ENCODE assay signal across 14 cellular contexts in the genomic region with DNA sequence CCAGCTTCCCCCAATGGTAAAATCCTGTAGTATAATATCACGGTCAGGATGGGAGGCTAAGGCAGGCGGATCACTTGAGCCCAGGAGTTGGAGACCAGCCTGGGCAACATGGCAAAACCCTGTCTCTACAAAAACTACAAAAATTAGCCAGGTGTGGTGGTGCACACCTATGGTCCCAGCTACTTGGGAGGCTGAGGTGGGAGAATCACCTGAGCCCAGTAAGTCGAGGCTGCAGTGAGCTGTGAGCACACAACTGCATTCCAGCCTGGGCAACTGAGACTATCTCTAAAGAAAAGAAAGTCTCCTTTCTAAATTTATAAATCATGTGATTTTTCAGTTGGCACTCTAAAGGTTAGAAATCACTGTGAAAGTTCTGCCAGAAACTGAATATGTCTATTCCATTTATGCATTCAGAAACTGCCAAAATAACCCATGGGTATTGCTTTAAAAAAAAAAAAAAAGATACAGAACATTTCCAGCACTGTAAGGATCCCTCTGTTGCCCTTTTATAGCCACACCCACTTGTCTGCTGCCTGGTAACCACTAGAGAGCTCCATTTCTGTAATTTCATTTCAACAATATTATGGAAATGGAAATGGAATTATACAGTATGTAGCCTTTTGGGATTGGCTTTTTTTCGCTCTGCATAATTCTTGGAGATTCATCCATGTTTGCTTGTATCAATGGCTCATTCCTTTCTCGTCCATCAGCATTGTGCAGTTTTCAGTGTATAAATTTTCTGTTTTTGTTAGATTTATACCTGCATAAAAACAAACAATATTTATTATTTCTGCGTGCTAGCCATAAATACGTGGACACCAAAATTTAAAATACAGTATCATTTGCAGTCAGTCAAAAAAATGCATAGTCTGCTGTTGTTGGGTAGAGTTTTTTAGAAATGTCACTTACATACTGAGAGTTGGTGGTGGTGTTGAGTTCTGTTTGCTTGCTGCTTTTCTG. TPM values are rescaled to one million over a fixed set of nuclear protein-coding genes. Genes with fewer than 3 reads are reported as not detected.
DNase-seq lines count a peak whose midpoint lies in the region; ATAC-seq, FAIRE-seq and TF ChIP-seq lines count a peak whose summit lies in the region.
"Had no signal": no experiment of that assay in that cellular context is flagged by ENCODE, and none has a peak within 500 bp of the region (broad histone marks: within the 10 kb centered on the region; RNA-seq: fewer than 3 reads in every experiment).

No MANE protein-coding gene starts in this region.

- no peak for FAIRE-seq in small intestine (lab: Jason Lieb, UNC)

- H3K27ac ChIP-seq in SK-N-SH (ENCODE audit: low read depth in 2 of 2, low read length in 1 of 2): no peak overlapping the region
- H3K27ac ChIP-seq in small intestine (ENCODE audit: low read depth in 1 of 2, low read length in 1 of 2): no peak overlapping the region
- H3K27ac ChIP-seq: parathyroid adenoma had no signal

- peak; percentile 45; the same call in 1 of the 2 replicates for TF ChIP-seq RAD21 in SK-N-SH (IDR thresholded peaks at IDR 0.05; ENCODE audit: low read length)

- peaks cover 3% of the 10 kb centered on the region for H3F3A ChIP-seq in SK-N-SH (replicated peaks; ENCODE audit: insufficient read depth)

- peaks cover 3% of the 10 kb centered on the region; the same call in 1 of the 2 replicates for H4K20me1 ChIP-seq in SK-N-SH (ENCODE audit: insufficient read depth)

- H3K36me3 ChIP-seq in SK-N-SH (replicated peaks in 1 of 2; ENCODE audit: control insufficient read depth in 1 of 2, insufficient read depth in 2 of 2, low read length in 1 of 2): peaks cover 10 to 14% of the 10 kb centered on the region in 2 experiments
- H3K36me3 ChIP-seq in small intestine (ENCODE audit: control insufficient read depth in 2 of 2, insufficient read depth in 2 of 2, low read length in 2 of 2): peaks cover 0 to 2% of the 10 kb centered on the region in 2 donors

- no peak overlapping the region for H3K9ac ChIP-seq in SK-N-SH
- H3K9ac ChIP-seq: parathyroid adenoma had no signal

- CTCF ChIA-PET in SK-N-SH (lab: Yijun Ruan, JAX): interaction anchor here (0.6 to 3.9 kb wide), 7 partner anchors 10 to 478 kb away, joined by 3 to 43 read pairs (median 3); a partner anchor contains a TSS

- H3K9me2 ChIP-seq in SK-N-SH: no peaks in the 10 kb centered on the region

- POLR2A ChIA-PET in SK-N-SH (lab: Yijun Ruan, JAX): interaction anchor here (0.6 to 0.9 kb wide), 2 partner anchors 10 to 42 kb away, joined by 4 to 11 read pairs; a partner anchor contains a TSS

- H3K4me1 ChIP-seq in SK-N-SH (ENCODE audit: control insufficient read depth in 1 of 2, insufficient read depth in 2 of 2, low read depth in 1 of 2, low read length in 1 of 2) (no peaks in the 10 kb centered on the region), small intestine (ENCODE audit: control insufficient read depth in 2 of 2, insufficient read depth in 1 of 2, low read depth in 1 of 2, low read length in 1 of 2) (no peaks in the 10 kb centered on the region)
- H3K4me1 ChIP-seq: parathyroid adenoma had no signal

- WGBS in SK-N-SH (ENCODE audit: low lambda C conversion rate): 95% methylated on average over 7 of the region's 7 CpGs
- 91 to 93% (median 91%) methylated on average over 7 of the region's 7 CpGs for WGBS in small intestine, 3 donors

- DNase-seq in Right ventricle myocardium superior: no peak
- DNase-seq in cardiac septum (ENCODE audit: low spot score): no peak
- peak; percentile 57 for DNase-seq in SK-N-SH
- peak; percentile 47 for DNase-seq in fibroblast of pulmonary artery (ENCODE audit: low read depth)
- DNase-seq in small intestine: peak; percentile 26
- no peak for DNase-seq in activated naive CD4-positive, alpha-beta T cell (lab: John Stamatoyannopoulos, UW)
- no peak for DNase-seq in NCI-H345 treated with DMSO at 0.1 percent for 48 hours (lab: John Stamatoyannopoulos, UW; ENCODE audit: unreplicated experiment)
- no peak for DNase-seq in DMS79 (lab: John Stamatoyannopoulos, UW)
- DNase-seq: activated CD4-positive, alpha-beta T cell treated with anti-CD3 and anti-CD28 coated beads for 48 hours; C1 segment of cervical spinal cord; effector memory CD8-positive, alpha-beta T cell; SIG-M5 had no signal

- no peaks in the 10 kb centered on the region for H3K79me2 ChIP-seq in SK-N-SH (ENCODE audit: insufficient read depth)
- H3K79me2 ChIP-seq: parathyroid adenoma had no signal

- intact Hi-C loops in Right ventricle myocardium superior (cut with DNase I) (no loop called here), cardiac septum (cut with DNase I) (no loop called here)

- 0 out of 2 replicates have a peak overlapping the region, but pooled peaks have one; percentile 48 for H2AFZ ChIP-seq in SK-N-SH (ENCODE audit: low read depth)
- H2AFZ ChIP-seq: parathyroid adenoma had no signal

- no peak overlapping the region for H3K4me3 ChIP-seq in SK-N-SH (ENCODE audit: low read depth in 2 of 2, low read length in 1 of 2)
- H3K4me3 ChIP-seq in fibroblast of pulmonary artery (replicated peaks; ENCODE audit: low read depth, low read length): no peak overlapping the region
- no peak overlapping the region for H3K4me3 ChIP-seq in small intestine (ENCODE audit: low read depth in 1 of 2, low read length in 2 of 2)

- H3K9me3 ChIP-seq in SK-N-SH: no peaks in the 10 kb centered on the region
- H3K9me3 ChIP-seq in small intestine (ENCODE audit: control insufficient read depth, low read depth): no peaks in the 10 kb centered on the region

- TF ChIP-seq CTCF in SK-N-SH (IDR thresholded peaks at IDR 0.05) (peak; percentile 35), fibroblast of pulmonary artery (IDR thresholded peaks at IDR 0.05; ENCODE audit: low read length, missing control alignments) (peak; percentile 29)

- H3K27me3 ChIP-seq in SK-N-SH (ENCODE audit: insufficient read depth) (no peaks in the 10 kb centered on the region), small intestine (ENCODE audit: control insufficient read depth in 2 of 2, insufficient read depth in 2 of 2, low read length in 2 of 2) (no peaks in the 10 kb centered on the region)

- H3K4me2 ChIP-seq in SK-N-SH: no peak overlapping the region

- TF ChIP-seq EP300 in SK-N-SH (IDR thresholded peaks at IDR 0.05; ENCODE audit: borderline replicate concordance in 1 of 2, low read depth in 1 of 2, low read length in 1 of 2): no peak

- ATAC-seq in Right ventricle myocardium superior (ENCODE audit: poor library complexity): peak; percentile 60
- ATAC-seq: effector memory CD8-positive, alpha-beta T cell had no signal

TF ChIP-seq in SK-N-SH, 30 proteins besides CTCF, POLR2A, EP300 and RAD21 (continues in another document):
- TF ChIP-seq FOXM1 (IDR thresholded peaks at IDR 0.05; ENCODE audit: low read depth): no peak
- TF ChIP-seq POLR2AphosphoS5 (IDR thresholded peaks at IDR 0.05; ENCODE audit: low read depth, low read length): no peak
- no peak for TF ChIP-seq NFIC (IDR thresholded peaks at IDR 0.05; ENCODE audit: borderline replicate concordance)
- TF ChIP-seq GATA2 (CRISPR knock-in tag; IDR thresholded peaks at IDR 0.05): no peak
- no peak for TF ChIP-seq RFX5 (IDR thresholded peaks at IDR 0.05; ENCODE audit: low read length)
- no peak for TF ChIP-seq TCF12 (IDR thresholded peaks at IDR 0.05)
- TF ChIP-seq, protein P1, sequence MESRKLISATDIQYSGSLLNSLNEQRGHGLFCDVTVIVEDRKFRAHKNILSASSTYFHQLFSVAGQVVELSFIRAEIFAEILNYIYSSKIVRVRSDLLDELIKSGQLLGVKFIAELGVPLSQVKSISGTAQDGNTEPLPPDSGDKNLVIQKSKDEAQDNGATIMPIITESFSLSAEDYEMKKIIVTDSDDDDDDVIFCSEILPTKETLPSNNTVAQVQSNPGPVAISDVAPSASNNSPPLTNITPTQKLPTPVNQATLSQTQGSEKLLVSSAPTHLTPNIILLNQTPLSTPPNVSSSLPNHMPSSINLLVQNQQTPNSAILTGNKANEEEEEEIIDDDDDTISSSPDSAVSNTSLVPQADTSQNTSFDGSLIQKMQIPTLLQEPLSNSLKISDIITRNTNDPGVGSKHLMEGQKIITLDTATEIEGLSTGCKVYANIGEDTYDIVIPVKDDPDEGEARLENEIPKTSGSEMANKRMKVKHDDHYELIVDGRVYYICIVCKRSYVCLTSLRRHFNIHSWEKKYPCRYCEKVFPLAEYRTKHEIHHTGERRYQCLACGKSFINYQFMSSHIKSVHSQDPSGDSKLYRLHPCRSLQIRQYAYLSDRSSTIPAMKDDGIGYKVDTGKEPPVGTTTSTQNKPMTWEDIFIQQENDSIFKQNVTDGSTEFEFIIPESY (IDR thresholded peaks at IDR 0.05; ENCODE audit: borderline replicate concordance, low read depth): no peak

RNA-seq across cellular contexts. Expression of a gene that starts 9.4 kb away (rescaled TPM):
- total RNA-seq in Right ventricle myocardium superior (0.62 TPM), cardiac septum (not detected)
- polyA plus RNA-seq in SK-N-SH (2012; rRNA removed) (23.6 and 26.4 TPM in 2 replicates), small intestine (10 to 100 TPM in 1 of 3 donors, 1 to 10 TPM in 2; 2.2 to 13.8 (median 2.2) TPM)
- 21.2 and 22.9 TPM in 2 replicates for polyA plus RNA-seq in SK-N-SH (2012; cell fraction: cytosol; rRNA removed)
- polyA plus RNA-seq in SK-N-SH (2012; cell fraction: nucleus; rRNA removed): 37.9 and 38.2 TPM in 2 replicates

RNA-seq across cellular contexts. Expression of a gene that starts 10.2 kb away (rescaled TPM):
- 43.5 TPM for total RNA-seq in Right ventricle myocardium superior
- 36.2 TPM for total RNA-seq in cardiac septum
- polyA plus RNA-seq in SK-N-SH (2012; rRNA removed): 111 and 122 TPM in 2 replicates
- polyA plus RNA-seq in SK-N-SH (2012; cell fraction: cytosol; rRNA removed): 91.4 and 107 TPM in 2 replicates
- 84.4 and 109 TPM in 2 replicates for polyA plus RNA-seq in SK-N-SH (2012; cell fraction: nucleus; rRNA removed)
- 100 to 1,000 TPM in 1 of 3 donors, 10 to 100 TPM in 2; 79.6 to 112 (median 83.2) TPM for polyA plus RNA-seq in small intestine

RNA-seq across cellular contexts. Expression of a gene that starts 35.0 kb away (rescaled TPM):
- total RNA-seq in Right ventricle myocardium superior (23.9 TPM), cardiac septum (9.3 TPM)
- polyA plus RNA-seq in SK-N-SH (2012; rRNA removed) (not detected in 2 replicates), small intestine (100 to 1,000 TPM in 1 of 3 donors, 10 to 100 TPM in 1, 1 to 10 TPM in 1; 3.1 to 184 (median 12.2) TPM)
- polyA plus RNA-seq in SK-N-SH (2012; cell fraction: cytosol; rRNA removed): not detected in 2 replicates
- not detected in 2 replicates for polyA plus RNA-seq in SK-N-SH (2012; cell fraction: nucleus; rRNA removed)
- total RNA-seq: HT1080 had no signal

RNA-seq across cellular contexts. Expression of a gene that starts 41.7 kb away (rescaled TPM):
- total RNA-seq in Right ventricle myocardium superior: 65.7 TPM
- total RNA-seq in cardiac septum: 48.7 TPM
- 17.7 and 22.2 TPM in 2 replicates for polyA plus RNA-seq in SK-N-SH (2012; rRNA removed)
- 21.1 and 21.7 TPM in 2 replicates for polyA plus RNA-seq in SK-N-SH (2012; cell fraction: cytosol; rRNA removed)
- 11.1 and 14.0 TPM in 2 replicates for polyA plus RNA-seq in SK-N-SH (2012; cell fraction: nucleus; rRNA removed)
- polyA plus RNA-seq in small intestine: 10 to 100 TPM; 28.6 to 32.2 (median 29.5) TPM

RNA-seq across cellular contexts. Expression of a gene that starts 56.8 kb away (rescaled TPM):
- total RNA-seq in Right ventricle myocardium superior: 56.1 TPM
- 44.1 TPM for total RNA-seq in cardiac septum
- 34.9 and 35.7 TPM in 2 replicates for polyA plus RNA-seq in SK-N-SH (2012; rRNA removed)
- 40.6 and 43.4 TPM in 2 replicates for polyA plus RNA-seq in SK-N-SH (2012; cell fraction: cytosol; rRNA removed)
- 12.7 and 17.4 TPM in 2 replicates for polyA plus RNA-seq in SK-N-SH (2012; cell fraction: nucleus; rRNA removed)
- polyA plus RNA-seq in small intestine: 10 to 100 TPM; 25.2 to 33.5 (median 27.3) TPM

Comparison
In these comparisons a context has a peak if more than half of its experiments do, and no peak if none do; other contexts are left out.
1. DNase-seq: peak in SK-N-SH (single experiment), fibroblast of pulmonary artery (single experiment) and small intestine (single experiment); none in Right ventricle myocardium superior (single experiment), cardiac septum (single experiment), activated naive CD4-positive, alpha-beta T cell (0 of 4), NCI-H345 treated with DMSO at 0.1 percent for 48 hours (single experiment) and DMS79 (single experiment).